1 cellular context compared by ENCODE assay signal in the genomic region with DNA sequence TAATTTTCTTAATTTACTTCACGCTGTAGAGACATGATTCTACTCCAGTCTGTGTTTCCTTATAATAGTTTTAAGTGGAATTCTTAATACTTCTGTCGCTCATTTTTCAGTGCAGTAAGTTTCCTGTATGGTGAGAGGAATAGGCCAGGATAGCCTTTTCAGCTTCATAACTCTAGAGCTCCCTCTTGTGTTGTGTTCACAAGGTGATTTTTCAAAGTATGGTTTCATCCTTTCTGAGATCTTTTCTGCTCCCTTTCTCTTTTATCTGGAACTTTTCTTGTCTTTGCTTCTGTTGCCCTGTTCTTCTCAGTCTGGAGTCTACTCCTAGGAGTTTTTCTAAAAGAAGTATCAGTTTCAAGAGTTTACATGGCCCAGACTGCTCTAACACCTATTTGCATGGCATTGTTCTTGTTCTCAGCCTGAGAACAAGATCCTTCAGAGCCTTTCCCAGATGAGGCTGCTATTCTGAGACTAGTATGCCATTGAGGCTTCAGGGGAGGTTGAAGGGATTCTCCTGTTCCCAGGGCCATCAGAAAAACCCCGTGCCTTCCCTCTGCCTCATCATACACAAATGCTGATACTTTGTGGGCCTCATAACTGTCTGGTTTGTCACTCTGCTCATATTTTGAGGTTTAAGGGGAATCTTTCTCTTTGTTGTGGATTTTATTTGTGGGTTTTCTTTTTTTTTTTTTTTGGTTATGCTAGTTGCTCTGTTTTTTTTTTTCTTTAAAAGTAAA.
TF ChIP-seq lines count a peak whose summit lies in the region.

No MANE protein-coding gene starts in this region.

TF ChIP-seq in WTC11, 78 proteins besides CTCF, POLR2A, EP300 and RAD21 (continued from another document):
- TF ChIP-seq, protein P1, sequence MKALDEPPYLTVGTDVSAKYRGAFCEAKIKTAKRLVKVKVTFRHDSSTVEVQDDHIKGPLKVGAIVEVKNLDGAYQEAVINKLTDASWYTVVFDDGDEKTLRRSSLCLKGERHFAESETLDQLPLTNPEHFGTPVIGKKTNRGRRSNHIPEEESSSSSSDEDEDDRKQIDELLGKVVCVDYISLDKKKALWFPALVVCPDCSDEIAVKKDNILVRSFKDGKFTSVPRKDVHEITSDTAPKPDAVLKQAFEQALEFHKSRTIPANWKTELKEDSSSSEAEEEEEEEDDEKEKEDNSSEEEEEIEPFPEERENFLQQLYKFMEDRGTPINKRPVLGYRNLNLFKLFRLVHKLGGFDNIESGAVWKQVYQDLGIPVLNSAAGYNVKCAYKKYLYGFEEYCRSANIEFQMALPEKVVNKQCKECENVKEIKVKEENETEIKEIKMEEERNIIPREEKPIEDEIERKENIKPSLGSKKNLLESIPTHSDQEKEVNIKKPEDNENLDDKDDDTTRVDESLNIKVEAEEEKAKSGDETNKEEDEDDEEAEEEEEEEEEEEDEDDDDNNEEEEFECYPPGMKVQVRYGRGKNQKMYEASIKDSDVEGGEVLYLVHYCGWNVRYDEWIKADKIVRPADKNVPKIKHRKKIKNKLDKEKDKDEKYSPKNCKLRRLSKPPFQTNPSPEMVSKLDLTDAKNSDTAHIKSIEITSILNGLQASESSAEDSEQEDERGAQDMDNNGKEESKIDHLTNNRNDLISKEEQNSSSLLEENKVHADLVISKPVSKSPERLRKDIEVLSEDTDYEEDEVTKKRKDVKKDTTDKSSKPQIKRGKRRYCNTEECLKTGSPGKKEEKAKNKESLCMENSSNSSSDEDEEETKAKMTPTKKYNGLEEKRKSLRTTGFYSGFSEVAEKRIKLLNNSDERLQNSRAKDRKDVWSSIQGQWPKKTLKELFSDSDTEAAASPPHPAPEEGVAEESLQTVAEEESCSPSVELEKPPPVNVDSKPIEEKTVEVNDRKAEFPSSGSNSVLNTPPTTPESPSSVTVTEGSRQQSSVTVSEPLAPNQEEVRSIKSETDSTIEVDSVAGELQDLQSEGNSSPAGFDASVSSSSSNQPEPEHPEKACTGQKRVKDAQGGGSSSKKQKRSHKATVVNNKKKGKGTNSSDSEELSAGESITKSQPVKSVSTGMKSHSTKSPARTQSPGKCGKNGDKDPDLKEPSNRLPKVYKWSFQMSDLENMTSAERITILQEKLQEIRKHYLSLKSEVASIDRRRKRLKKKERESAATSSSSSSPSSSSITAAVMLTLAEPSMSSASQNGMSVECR (CRISPR knock-in tag; IDR thresholded peaks at IDR 0.05; ENCODE audit: borderline replicate concordance) = no peak
- no peak for TF ChIP-seq FOXJ3 (CRISPR knock-in tag; IDR thresholded peaks at IDR 0.05; ENCODE audit: borderline replicate concordance)
- TF ChIP-seq, protein P2, sequence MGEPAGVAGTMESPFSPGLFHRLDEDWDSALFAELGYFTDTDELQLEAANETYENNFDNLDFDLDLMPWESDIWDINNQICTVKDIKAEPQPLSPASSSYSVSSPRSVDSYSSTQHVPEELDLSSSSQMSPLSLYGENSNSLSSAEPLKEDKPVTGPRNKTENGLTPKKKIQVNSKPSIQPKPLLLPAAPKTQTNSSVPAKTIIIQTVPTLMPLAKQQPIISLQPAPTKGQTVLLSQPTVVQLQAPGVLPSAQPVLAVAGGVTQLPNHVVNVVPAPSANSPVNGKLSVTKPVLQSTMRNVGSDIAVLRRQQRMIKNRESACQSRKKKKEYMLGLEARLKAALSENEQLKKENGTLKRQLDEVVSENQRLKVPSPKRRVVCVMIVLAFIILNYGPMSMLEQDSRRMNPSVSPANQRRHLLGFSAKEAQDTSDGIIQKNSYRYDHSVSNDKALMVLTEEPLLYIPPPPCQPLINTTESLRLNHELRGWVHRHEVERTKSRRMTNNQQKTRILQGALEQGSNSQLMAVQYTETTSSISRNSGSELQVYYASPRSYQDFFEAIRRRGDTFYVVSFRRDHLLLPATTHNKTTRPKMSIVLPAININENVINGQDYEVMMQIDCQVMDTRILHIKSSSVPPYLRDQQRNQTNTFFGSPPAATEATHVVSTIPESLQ (CRISPR knock-in tag; IDR thresholded peaks at IDR 0.05) = no peak
- TF ChIP-seq TEAD4 (CRISPR knock-in tag; IDR thresholded peaks at IDR 0.05) = no peak
- TF ChIP-seq, protein P3, sequence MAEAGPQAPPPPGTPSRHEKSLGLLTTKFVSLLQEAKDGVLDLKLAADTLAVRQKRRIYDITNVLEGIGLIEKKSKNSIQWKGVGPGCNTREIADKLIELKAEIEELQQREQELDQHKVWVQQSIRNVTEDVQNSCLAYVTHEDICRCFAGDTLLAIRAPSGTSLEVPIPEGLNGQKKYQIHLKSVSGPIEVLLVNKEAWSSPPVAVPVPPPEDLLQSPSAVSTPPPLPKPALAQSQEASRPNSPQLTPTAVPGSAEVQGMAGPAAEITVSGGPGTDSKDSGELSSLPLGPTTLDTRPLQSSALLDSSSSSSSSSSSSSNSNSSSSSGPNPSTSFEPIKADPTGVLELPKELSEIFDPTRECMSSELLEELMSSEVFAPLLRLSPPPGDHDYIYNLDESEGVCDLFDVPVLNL (CRISPR knock-in tag; IDR thresholded peaks at IDR 0.05; ENCODE audit: borderline replicate concordance, low read depth) = no peak
- TF ChIP-seq ZNF121 (CRISPR knock-in tag; IDR thresholded peaks at IDR 0.05) = no peak
- TF ChIP-seq, protein P4, sequence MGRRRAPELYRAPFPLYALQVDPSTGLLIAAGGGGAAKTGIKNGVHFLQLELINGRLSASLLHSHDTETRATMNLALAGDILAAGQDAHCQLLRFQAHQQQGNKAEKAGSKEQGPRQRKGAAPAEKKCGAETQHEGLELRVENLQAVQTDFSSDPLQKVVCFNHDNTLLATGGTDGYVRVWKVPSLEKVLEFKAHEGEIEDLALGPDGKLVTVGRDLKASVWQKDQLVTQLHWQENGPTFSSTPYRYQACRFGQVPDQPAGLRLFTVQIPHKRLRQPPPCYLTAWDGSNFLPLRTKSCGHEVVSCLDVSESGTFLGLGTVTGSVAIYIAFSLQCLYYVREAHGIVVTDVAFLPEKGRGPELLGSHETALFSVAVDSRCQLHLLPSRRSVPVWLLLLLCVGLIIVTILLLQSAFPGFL (CRISPR knock-in tag; IDR thresholded peaks at IDR 0.05; ENCODE audit: borderline replicate concordance) = no peak
- no peak for TF ChIP-seq TEAD1 (CRISPR knock-in tag; IDR thresholded peaks at IDR 0.05)
